7 cellular contexts compared by ENCODE assay signal in genomic region chr6:157148391-157149323, GRCh38.
A peak's percentile ranks its signal among the peaks of the same experiment; 100 is the strongest.
DNase-seq lines count a peak whose midpoint lies in the region; ATAC-seq, FAIRE-seq and TF ChIP-seq lines count a peak whose summit lies in the region.

No MANE protein-coding gene starts in this region.

- ATAC-seq in GM18909 (IDR thresholded peaks at IDR 0.05; ENCODE audit: poor library complexity, unreplicated experiment) (no peak), HG02678 (IDR thresholded peaks at IDR 0.05; ENCODE audit: unreplicated experiment) (no peak)

- peak overlapping the region; percentile 98 for H3K27ac ChIP-seq in brain microvascular endothelial cell
- peak overlapping the region; percentile 34 to 65 for H3K27ac ChIP-seq in kidney (ENCODE audit: low read depth in 2 of 2, low read length in 2 of 2)
- H3K27ac ChIP-seq in temporal lobe (ENCODE audit: low read depth, low read length): peak overlapping the region; percentile 48

- TF ChIP-seq CTCF in brain microvascular endothelial cell (IDR thresholded peaks at IDR 0.05; ENCODE audit: low read depth, low read length, missing control alignments) (no peak), kidney (IDR thresholded peaks at IDR 0.05; ENCODE audit: borderline replicate concordance, extremely low read depth, insufficient read depth) (no peak)

- H3K36me3 ChIP-seq in brain microvascular endothelial cell (replicated peaks) (no peaks in the 10 kb centered on the region), kidney (ENCODE audit: control insufficient read depth in 1 of 2, insufficient read depth in 2 of 2, low read length in 2 of 2) (peaks cover 2 to 20% of the 10 kb centered on the region in 2 donors)

- H3K4me3 ChIP-seq in brain microvascular endothelial cell (ENCODE audit: low read depth, low read length) (peak overlapping the region; percentile 32), kidney (ENCODE audit: low read length in 2 of 2) (no peak overlapping the region)

- FAIRE-seq in kidney (lab: Jason Lieb, UNC): no peak

- H3K4me1 ChIP-seq in kidney (ENCODE audit: control insufficient read depth in 1 of 2, insufficient read depth in 1 of 2, low read depth in 1 of 2, low read length in 2 of 2): peaks cover 8 to 17% of the 10 kb centered on the region in 2 donors

- H3K9ac ChIP-seq in kidney (ENCODE audit: low read length in 2 of 2): no peak overlapping the region

- in situ Hi-C loops in brain microvascular endothelial cell (cut with HindIII; ENCODE audit: low pct_ligation_motif_present, low sequenced_read_pairs): no loop called here

- DNase-seq in MV-4-11 (lab: John Stamatoyannopoulos, UW) (peak; percentile 6), brain microvascular endothelial cell (peak; percentile 97), kidney (peak; percentile 86), LoVo (ENCODE audit: low spot score) (no peak)

- H3K27me3 ChIP-seq in brain microvascular endothelial cell (replicated peaks): no peaks in the 10 kb centered on the region

- intact Hi-C loops in kidney (cut with DNase I): no loop called here

- H3K9me3 ChIP-seq in kidney (ENCODE audit: control insufficient read depth in 1 of 2, low read length in 2 of 2): no peaks in the 10 kb centered on the region

Comparison
In these comparisons a context has a peak if more than half of its experiments do, and no peak if none do; other contexts are left out.
1. H3K27ac ChIP-seq: peak in every context shown above with its lines; median percentile 98 in brain microvascular endothelial cell; 50 in kidney; 48 in temporal lobe.